ENCODE assay signal across 21 cellular contexts in the genomic region with DNA sequence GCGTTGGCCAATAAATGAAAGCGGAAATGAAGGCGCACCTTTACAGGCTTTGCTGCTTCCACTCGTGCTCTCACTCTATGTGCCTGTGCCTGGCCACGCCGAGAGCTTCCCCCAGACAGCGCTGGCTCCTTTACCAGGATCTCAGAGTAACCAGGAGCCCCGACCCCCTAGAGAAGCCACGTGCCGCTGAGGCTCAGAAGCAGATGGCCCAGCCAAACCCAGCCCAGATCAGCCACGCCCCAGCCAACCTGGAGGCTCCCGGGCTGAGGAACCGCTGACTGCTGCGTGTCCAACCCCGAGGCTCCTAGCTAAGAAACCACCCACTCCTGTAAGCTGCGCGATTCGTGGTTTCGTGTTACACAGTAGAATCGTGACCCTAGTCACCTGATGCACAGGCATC.
DNase-seq lines count a peak whose midpoint lies in the region; ATAC-seq and TF ChIP-seq lines count a peak whose summit lies in the region.
"Had no signal": no experiment of that assay in that cellular context is flagged by ENCODE, and none has a peak within 500 bp of the region (broad histone marks: within the 10 kb centered on the region; RNA-seq: fewer than 3 reads in every experiment).

No MANE protein-coding gene starts in this region.

- intact Hi-C loops in activated CD8-positive, alpha-beta T cell treated with anti-CD3 and anti-CD28 coated beads for 36 hours (cut with micrococcal nuclease), result no loop called here

- H3K27me3 ChIP-seq in GM23338 (ENCODE audit: insufficient read depth), result no peaks in the 10 kb centered on the region
- H3K27me3 ChIP-seq in endodermal cell (ENCODE audit: control insufficient read depth, insufficient read depth, low read length, poor library complexity, severe bottlenecking), result no peaks in the 10 kb centered on the region
- H3K27me3 ChIP-seq: BE2C, BLaER1 had no signal

- CTCF ChIA-PET in WTC11 (lab: Charles Lee), result no interaction called here
- CTCF ChIA-PET in activated CD8-positive, alpha-beta T cell treated with anti-CD3 and anti-CD28 coated beads for 36 hours (lab: Charles Lee), result no interaction called here

- H3K4me1 ChIP-seq in GM23338 (ENCODE audit: insufficient read depth) (no peaks in the 10 kb centered on the region), endodermal cell (ENCODE audit: control insufficient read depth, insufficient read depth, low read length) (no peaks in the 10 kb centered on the region)
- H3K4me1 ChIP-seq: BE2C, BLaER1 had no signal

- H3K4me3 Mint-ChIP-seq in GM23338, result no peak overlapping the region
- no peak overlapping the region for H3K4me3 Mint-ChIP-seq in WTC11
- no peak overlapping the region for H3K4me3 Mint-ChIP-seq in endodermal cell
- no peak overlapping the region for H3K4me3 Mint-ChIP-seq in activated T-cell treated with anti-CD3 and anti-CD28 coated beads, Interleukin-2, amount 50 U/mL, for 24 hours
- H3K4me3 Mint-ChIP-seq in activated CD8-positive, alpha-beta T cell treated with anti-CD3 and anti-CD28 coated beads for 36 hours, result no peak overlapping the region
- H3K4me3 Mint-ChIP-seq: CD14-positive monocyte; CD4-positive, alpha-beta memory T cell; CD4-positive, CD25-positive, alpha-beta regulatory T cell; CD8-positive, alpha-beta memory T cell had no signal

- H3K27ac ChIP-seq in GM23338 (ENCODE audit: low read depth) (no peak overlapping the region), endodermal cell (ENCODE audit: low read depth, low read length) (no peak overlapping the region)
- H3K27ac ChIP-seq: BLaER1 had no signal

- ATAC-seq in GM23338 (peak; percentile 48; the same call in 2 of the 3 replicates), WTC11 (no peak), GM18907 (IDR thresholded peaks at IDR 0.05; ENCODE audit: unreplicated experiment) (no peak)
- ATAC-seq in activated CD8-positive, alpha-beta T cell treated with anti-CD3 and anti-CD28 coated beads for 36 hours, result no peak

- peak; percentile 23 for DNase-seq in GM23338 (ENCODE audit: low spot score)
- peak; percentile 13 for DNase-seq in WTC11 (ENCODE audit: low spot score)
- DNase-seq in endodermal cell, result peak; percentile 43
- peak; percentile 29 for DNase-seq in islet precursor cell
- no peak for DNase-seq in activated T-cell treated with anti-CD3 and anti-CD28 coated beads, Interleukin-2, amount 50 U/mL, for 24 hours
- DNase-seq in DMS114 treated with DMSO at 0.1 percent for 48 hours (lab: John Stamatoyannopoulos, UW; ENCODE audit: unreplicated experiment), result no peak
- DNase-seq in activated CD8-positive, alpha-beta T cell treated with anti-CD3 and anti-CD28 coated beads for 36 hours, result no peak
- DNase-seq: 8988T; ACHN; BE2C; C1 segment of cervical spinal cord; CD4-positive, alpha-beta memory T cell; CD4-positive, CD25-positive, alpha-beta regulatory T cell; CD8-positive, alpha-beta memory T cell; COR-L47; DMS 273 treated with DMSO at 0.1 percent for 48 hours; DMS79 treated with DMSO at 0.1 percent for 48 hours; GF-D8 had no signal

- peaks cover 3% of the 10 kb centered on the region; the same call in 2 of the 3 replicates for H3K9me3 Mint-ChIP-seq in GM23338
- peaks cover 14% of the 10 kb centered on the region for H3K9me3 Mint-ChIP-seq in WTC11
- H3K9me3 Mint-ChIP-seq in endodermal cell, result peaks cover 9% of the 10 kb centered on the region
- H3K9me3 Mint-ChIP-seq in activated T-cell treated with anti-CD3 and anti-CD28 coated beads, Interleukin-2, amount 50 U/mL, for 24 hours, result peaks cover 10% of the 10 kb centered on the region
- H3K9me3 Mint-ChIP-seq in activated CD8-positive, alpha-beta T cell treated with anti-CD3 and anti-CD28 coated beads for 36 hours, result peaks cover 4% of the 10 kb centered on the region

- no peak overlapping the region for H2AFZ ChIP-seq in GM23338

- TF ChIP-seq CTCF in GM23338 (conservative IDR thresholded peaks at IDR 0.05; ENCODE audit: low read depth in 2 of 2) (no peak), WTC11 (IDR thresholded peaks at IDR 0.05) (no peak), endodermal cell (conservative IDR thresholded peaks at IDR 0.05) (no peak)
- TF ChIP-seq CTCF in activated CD8-positive, alpha-beta T cell treated with anti-CD3 and anti-CD28 coated beads for 36 hours (IDR thresholded peaks at IDR 0.05), result no peak

- no peak overlapping the region for H3K4me3 ChIP-seq in GM23338
- H3K4me3 ChIP-seq in endodermal cell (ENCODE audit: low read length), result no peak overlapping the region
- H3K4me3 ChIP-seq: BLaER1 had no signal

- H3K27ac Mint-ChIP-seq in GM23338 (no peak overlapping the region), WTC11 (no peak overlapping the region), endodermal cell (no peak overlapping the region)
- no peak overlapping the region for H3K27ac Mint-ChIP-seq in activated T-cell treated with anti-CD3 and anti-CD28 coated beads, Interleukin-2, amount 50 U/mL, for 24 hours
- H3K27ac Mint-ChIP-seq in activated CD8-positive, alpha-beta T cell treated with anti-CD3 and anti-CD28 coated beads for 36 hours, result no peak overlapping the region

- H3K4me2 ChIP-seq in GM23338, result no peak overlapping the region
- H3K4me2 ChIP-seq: BLaER1 had no signal

- no peaks in the 10 kb centered on the region for H3K9me3 ChIP-seq in endodermal cell (ENCODE audit: control insufficient read depth, low read length)
- H3K9me3 ChIP-seq: BE2C had no signal

- WGBS in endodermal cell (ENCODE audit: insufficient coverage in 1 of 2, insufficient read length in 1 of 2), 2 experiments, result 94% methylated on average over 13 to 20 of the region's 20 CpGs

- H3K36me3 Mint-ChIP-seq in GM23338 (ENCODE audit: low read depth) (no peaks in the 10 kb centered on the region), WTC11 (peaks cover 5% of the 10 kb centered on the region), endodermal cell (ENCODE audit: low read depth) (no peaks in the 10 kb centered on the region)
- H3K36me3 Mint-ChIP-seq in activated T-cell treated with anti-CD3 and anti-CD28 coated beads, Interleukin-2, amount 50 U/mL, for 24 hours (ENCODE audit: low read depth), result no peaks in the 10 kb centered on the region
- peaks cover 4% of the 10 kb centered on the region for H3K36me3 Mint-ChIP-seq in activated CD8-positive, alpha-beta T cell treated with anti-CD3 and anti-CD28 coated beads for 36 hours (ENCODE audit: low read depth)
- H3K36me3 Mint-ChIP-seq: CD14-positive monocyte had no signal

- POLR2A ChIA-PET in WTC11 (lab: Charles Lee), result no interaction called here
- POLR2A ChIA-PET in activated CD8-positive, alpha-beta T cell treated with anti-CD3 and anti-CD28 coated beads for 36 hours (lab: Charles Lee), result interaction anchor here (0.6 kb wide), 1 partner anchor 141 kb away, joined by 4 read pairs; no protein-coding TSS in a partner anchor

- no peaks in the 10 kb centered on the region for H3F3A ChIP-seq in GM23338 (replicated peaks; ENCODE audit: low read depth)

- H3K9me2 ChIP-seq in GM23338 (ENCODE audit: insufficient read depth), result no peaks in the 10 kb centered on the region

- H4K20me1 ChIP-seq in GM23338 (replicated peaks; ENCODE audit: insufficient read depth), result no peaks in the 10 kb centered on the region
- H4K20me1 ChIP-seq: BLaER1 had no signal

- H3K27me3 Mint-ChIP-seq in GM23338 (ENCODE audit: insufficient read depth, low read depth, poor library complexity) (no peaks in the 10 kb centered on the region), WTC11 (ENCODE audit: low read depth) (peaks cover 5% of the 10 kb centered on the region; the same call in 1 of the 2 replicates), endodermal cell (ENCODE audit: insufficient read depth) (peaks cover 6% of the 10 kb centered on the region)
- no peaks in the 10 kb centered on the region for H3K27me3 Mint-ChIP-seq in activated T-cell treated with anti-CD3 and anti-CD28 coated beads, Interleukin-2, amount 50 U/mL, for 24 hours
- no peaks in the 10 kb centered on the region for H3K27me3 Mint-ChIP-seq in activated CD8-positive, alpha-beta T cell treated with anti-CD3 and anti-CD28 coated beads for 36 hours
- H3K27me3 Mint-ChIP-seq: CD4-positive, alpha-beta memory T cell; CD4-positive, CD25-positive, alpha-beta regulatory T cell; CD8-positive, alpha-beta memory T cell had no signal

- H3K36me3 ChIP-seq in GM23338 (ENCODE audit: insufficient read depth), result no peaks in the 10 kb centered on the region
- no peaks in the 10 kb centered on the region for H3K36me3 ChIP-seq in endodermal cell (ENCODE audit: control insufficient read depth, insufficient read depth, low read length)
- H3K36me3 ChIP-seq: BE2C, BLaER1 had no signal

- no peaks in the 10 kb centered on the region for H3K79me2 ChIP-seq in GM23338 (replicated peaks; ENCODE audit: insufficient read depth)

- H3K9ac ChIP-seq in endodermal cell (ENCODE audit: extremely low read depth, low read length, poor library complexity, severe bottlenecking), result no peak overlapping the region
- H3K9ac ChIP-seq: BLaER1 had no signal

- H3K4me1 Mint-ChIP-seq in GM23338 (no peaks in the 10 kb centered on the region; the same call in 2 of the 3 replicates), WTC11 (peaks cover 4% of the 10 kb centered on the region; the same call in 1 of the 2 replicates), endodermal cell (peaks cover 7% of the 10 kb centered on the region)
- no peaks in the 10 kb centered on the region for H3K4me1 Mint-ChIP-seq in activated T-cell treated with anti-CD3 and anti-CD28 coated beads, Interleukin-2, amount 50 U/mL, for 24 hours (ENCODE audit: low read depth)
- H3K4me1 Mint-ChIP-seq in activated CD8-positive, alpha-beta T cell treated with anti-CD3 and anti-CD28 coated beads for 36 hours (ENCODE audit: low read depth), result no peaks in the 10 kb centered on the region
- H3K4me1 Mint-ChIP-seq: CD14-positive monocyte had no signal

TF ChIP-seq in GM23338, 12 proteins besides CTCF, POLR2A, EP300 and RAD21 (continues in another document):
- TF ChIP-seq EZH2 (IDR thresholded peaks at IDR 0.05; ENCODE audit: low read depth, unreplicated experiment) (no peak), JUNB (IDR thresholded peaks at IDR 0.05; ENCODE audit: unreplicated experiment) (no peak), NANOG (IDR thresholded peaks at IDR 0.05; ENCODE audit: borderline replicate concordance) (no peak)

TF ChIP-seq in WTC11, 78 proteins besides CTCF, POLR2A, EP300 and RAD21 (continues in another document):
- no peak for TF ChIP-seq ETV6 (CRISPR knock-in tag; IDR thresholded peaks at IDR 0.05)
- no peak for TF ChIP-seq ESRRA (CRISPR knock-in tag; IDR thresholded peaks at IDR 0.05; ENCODE audit: borderline replicate concordance)

Comparison
In these comparisons a context has a peak if more than half of its experiments do, and no peak if none do; other contexts are left out.
1. DNase-seq: peak in GM23338 (single experiment), WTC11 (single experiment), endodermal cell (single experiment) and islet precursor cell (single experiment); none in activated T-cell treated with anti-CD3 and anti-CD28 coated beads, Interleukin-2, amount 50 U/mL, for 24 hours (single experiment), DMS114 treated with DMSO at 0.1 percent for 48 hours (single experiment) and activated CD8-positive, alpha-beta T cell treated with anti-CD3 and anti-CD28 coated beads for 36 hours (single experiment).